Comparison of ENCODE assay signal across 15 cellular contexts in genomic region chr3:20057612-20058180, GRCh38. TPM values are rescaled to one million over a fixed set of nuclear protein-coding genes. Genes with fewer than 3 reads are reported as not detected.
DNase-seq lines count a peak whose midpoint lies in the region; ATAC-seq and TF ChIP-seq lines count a peak whose summit lies in the region.
"Had no signal": no experiment of that assay in that cellular context is flagged by ENCODE, and none has a peak within 500 bp of the region (broad histone marks: within the 10 kb centered on the region; RNA-seq: fewer than 3 reads in every experiment).

No MANE protein-coding gene starts in this region.

- H3K4me3 ChIP-seq in breast epithelium (no peak overlapping the region), osteoblast (ENCODE audit: insufficient read depth, low read length) (no peak overlapping the region), upper lobe of right lung (no peak overlapping the region)

- H3K27ac Mint-ChIP-seq in MCF 10A (ENCODE audit: low read depth, unreplicated experiment), result no peak overlapping the region

- H3K27me3 Mint-ChIP-seq in MCF 10A (ENCODE audit: insufficient read depth, unreplicated experiment), result no peaks in the 10 kb centered on the region
- H3K27me3 Mint-ChIP-seq: stimulated activated naive B cell treated with anti-CD40 and anti-IgM and Interleukin-4, amounts not matched to agents 10 μg/mL and 1 μg/mL and 100 μg/mL, for 72 hours had no signal

- TF ChIP-seq POLR2A in breast epithelium (IDR thresholded peaks at IDR 0.05), result no peak

- no peaks in the 10 kb centered on the region for H3K9me3 Mint-ChIP-seq in MCF 10A (ENCODE audit: unreplicated experiment)

- CTCF ChIA-PET in MCF 10A (lab: Yijun Ruan, JAX), result interaction anchor here (0.7 kb wide), 1 partner anchor 125 kb away, joined by 4 read pairs; no protein-coding TSS in a partner anchor

- peaks cover 12 to 21% of the 10 kb centered on the region in 2 donors for H3K4me1 ChIP-seq in breast epithelium
- H3K4me1 ChIP-seq in osteoblast (ENCODE audit: insufficient read depth, low read length), result peaks cover 28% of the 10 kb centered on the region
- H3K4me1 ChIP-seq in upper lobe of right lung, result peaks cover 53% of the 10 kb centered on the region

- H3K36me3 ChIP-seq in breast epithelium (no peaks in the 10 kb centered on the region), osteoblast (ENCODE audit: insufficient read depth, low read length) (no peaks in the 10 kb centered on the region), upper lobe of right lung (no peaks in the 10 kb centered on the region)

- H3K9me3 ChIP-seq in breast epithelium (no peaks in the 10 kb centered on the region), osteoblast (ENCODE audit: low read depth, low read length) (no peaks in the 10 kb centered on the region), upper lobe of right lung (no peaks in the 10 kb centered on the region)

- POLR2A ChIA-PET in MCF 10A (lab: Yijun Ruan, JAX), result interaction anchor here (0.5 to 5.4 kb wide), 9 partner anchors 15 to 156 kb away, joined by 3 to 88 read pairs (median 5); partner anchors contain the start of genes KAT2B and SGO1

- no peak overlapping the region for H2AFZ ChIP-seq in osteoblast (ENCODE audit: low read length)

- H3K79me2 ChIP-seq in osteoblast (ENCODE audit: insufficient read depth, low read length), result no peaks in the 10 kb centered on the region

- H3K27ac ChIP-seq in breast epithelium, result peak overlapping the region; percentile 80 to 84
- no peak overlapping the region for H3K27ac ChIP-seq in osteoblast (ENCODE audit: low read depth, low read length)
- H3K27ac ChIP-seq in upper lobe of right lung, result peak overlapping the region; percentile 79

- H3K36me3 Mint-ChIP-seq in MCF 10A (ENCODE audit: insufficient read depth, unreplicated experiment), result no peaks in the 10 kb centered on the region

- no peak for DNase-seq in breast epithelium (ENCODE audit: low spot score in 2 of 2)
- DNase-seq in MCF 10A (ENCODE audit: unreplicated experiment), result no peak
- peak; percentile 49 for DNase-seq in globus pallidus (ENCODE audit: low spot score)
- DNase-seq in osteoblast (ENCODE audit: insufficient read length, low spot score, missing footprints), result peak; percentile 59
- DNase-seq in upper lobe of right lung, result no peak
- no peak for DNase-seq in stimulated activated CD4-positive, alpha-beta T cell treated with anti-CD3 and anti-CD28 coated beads, Interleukin-4, amount 100 ng/mL, for 4 hours
- no peak for DNase-seq in GDM1 (lab: John Stamatoyannopoulos, UW)
- DNase-seq: activated naive CD4-positive, alpha-beta T cell; hippocampal formation; SHP77 treated with DMSO at 0.1 percent for 48 hours had no signal

- no TSS peak for BruUV-seq in MCF 10A (replicated peaks; lab: Mats Ljungman, UMichigan)

- H3K4me3 Mint-ChIP-seq in MCF 10A (ENCODE audit: unreplicated experiment), result no peak overlapping the region

- H4K20me1 ChIP-seq in osteoblast (ENCODE audit: insufficient read depth, low read length), result peaks cover 4% of the 10 kb centered on the region

- intact Hi-C loops in breast epithelium (cut with DNase I; ENCODE audit: low total_unique reads) (no loop called here), MCF 10A (cut with micrococcal nuclease) (no loop called here), upper lobe of right lung (cut with DNase I) (no loop called here)

- ATAC-seq in upper lobe of right lung, result no peak
- ATAC-seq in GM21737 (IDR thresholded peaks at IDR 0.05; ENCODE audit: unreplicated experiment), result no peak

- H3K4me2 ChIP-seq in osteoblast (ENCODE audit: insufficient read depth, low read length), result peak overlapping the region; percentile 34

- peaks cover 9% of the 10 kb centered on the region for H3K4me1 Mint-ChIP-seq in MCF 10A (ENCODE audit: insufficient read depth, unreplicated experiment)

- TF ChIP-seq CTCF in breast epithelium (IDR thresholded peaks at IDR 0.05) (no peak), MCF 10A (IDR thresholded peaks at IDR 0.05; ENCODE audit: unreplicated experiment) (no peak), osteoblast (IDR thresholded peaks at IDR 0.05; ENCODE audit: extremely low read depth, low read depth, low read length) (no peak), upper lobe of right lung (IDR thresholded peaks at IDR 0.05) (no peak)

- H3K27me3 ChIP-seq in breast epithelium (no peaks in the 10 kb centered on the region), osteoblast (ENCODE audit: insufficient read depth, low read length) (no peaks in the 10 kb centered on the region), upper lobe of right lung (no peaks in the 10 kb centered on the region)

RNA-seq across cellular contexts. Expression of gene KAT2B, which starts 17.4 kb away (rescaled TPM):
- total RNA-seq in breast epithelium, result 10 to 100 TPM; 22.6 to 34.7 (median 34.0) TPM
- total RNA-seq in MCF 10A (2022), result 9.4 and 10.4 TPM in 2 replicates
- total RNA-seq in osteoblast, result 11.8 and 15.9 TPM in 2 replicates
- 52.6 TPM for total RNA-seq in upper lobe of right lung

RNA-seq across cellular contexts. Expression of gene PP2D1, which starts 45.6 kb away (rescaled TPM):
- total RNA-seq in breast epithelium, result not detected
- total RNA-seq in MCF 10A (2022), result not detected in 2 replicates
- not detected in 2 replicates for total RNA-seq in osteoblast
- not detected for total RNA-seq in upper lobe of right lung
- total RNA-seq: dermis microvascular lymphatic vessel endothelial cell, G401, myocyte had no signal

Comparison
In these comparisons a context has a peak if more than half of its experiments do, and no peak if none do; other contexts are left out.
1. DNase-seq: peak in globus pallidus (single experiment) and osteoblast (single experiment); none in breast epithelium (0 of 2), MCF 10A (single experiment), upper lobe of right lung (single experiment), stimulated activated CD4-positive, alpha-beta T cell treated with anti-CD3 and anti-CD28 coated beads, Interleukin-4, amount 100 ng/mL, for 4 hours (0 of 2) and GDM1 (single experiment).